ENCODE assay signal across 8 cellular contexts in genomic region chrX:14032383-14032782, GRCh38. TPM values are rescaled to one million over a fixed set of nuclear protein-coding genes. Genes with fewer than 3 reads are reported as not detected.
A peak's percentile ranks its signal among the peaks of the same experiment; 100 is the strongest.
DNase-seq lines count a peak whose midpoint lies in the region; ATAC-seq and TF ChIP-seq lines count a peak whose summit lies in the region.

No MANE protein-coding gene starts in this region.

- H3K4ac ChIP-seq in IMR-90 (ENCODE audit: low read depth, low read length): no peak overlapping the region

- H3K9ac ChIP-seq in IMR-90 (ENCODE audit: low read depth, low read length) (no peak overlapping the region), smooth muscle cell (ENCODE audit: low read depth) (no peak overlapping the region)

- H3K79me2 ChIP-seq in smooth muscle cell (ENCODE audit: low read depth): no peaks in the 10 kb centered on the region

- in situ Hi-C loops in IMR-90 (cut with MboI; ENCODE audit: low sequenced_read_pairs): loop anchor here (25.0 kb wide), 1 partner anchor 1070 kb away; no protein-coding TSS in a partner anchor

- no peak overlapping the region for H3K27ac ChIP-seq in IMR-90 (ENCODE audit: insufficient read depth, low read length)
- H3K27ac ChIP-seq in RWPE2 (ENCODE audit: poor library complexity, severe bottlenecking): no peak overlapping the region
- H3K27ac ChIP-seq in smooth muscle cell (ENCODE audit: low read depth): no peak overlapping the region

- TF ChIP-seq CTCF in IMR-90 (conservative IDR thresholded peaks at IDR 0.05; ENCODE audit: low read depth, low read length) (peak; percentile 91), RWPE2 (IDR thresholded peaks at IDR 0.05; ENCODE audit: poor library complexity, severe bottlenecking) (peak; percentile 65), smooth muscle cell (IDR thresholded peaks at IDR 0.05; ENCODE audit: borderline replicate concordance, insufficient read depth, poor library complexity, severe bottlenecking) (peak; percentile 85)

- no peak overlapping the region for H3K18ac ChIP-seq in IMR-90 (ENCODE audit: low read depth, low read length)

- no peaks in the 10 kb centered on the region for H3K27me3 Mint-ChIP-seq in activated naive CD4-positive, alpha-beta T cell treated with anti-CD3 and anti-CD28 coated beads, Interleukin-2, amount 10 ng/mL, durations not matched to agents 7 days and 5 days

- H2BK15ac ChIP-seq in IMR-90 (ENCODE audit: low read depth, low read length): no peak overlapping the region

- no peaks in the 10 kb centered on the region for H3K9me1 ChIP-seq in IMR-90 (ENCODE audit: insufficient read depth, low read length)

- dilution Hi-C loops in IMR-90 (cut with HindIII; ENCODE audit: low sequenced_read_pairs, unreplicated experiment): no loop called here

- peak; percentile 34 for DNase-seq in COLO668 (lab: John Stamatoyannopoulos, UW; ENCODE audit: unreplicated experiment)
- DNase-seq in IMR-90: peak; percentile 61
- DNase-seq in RWPE2 (ENCODE audit: low spot score): no peak
- peak; percentile 62 for DNase-seq in activated naive CD4-positive, alpha-beta T cell treated with anti-CD3 and anti-CD28 coated beads, Interleukin-2, amount 10 ng/mL, durations not matched to agents 7 days and 5 days
- peak in 35 of 42 donors; percentile 12 to 84 (median 63) for DNase-seq in head of caudate nucleus
- no peak for DNase-seq in smooth muscle cell (lab: John Stamatoyannopoulos, UW; ENCODE audit: unreplicated experiment)

- intact Hi-C loops in IMR-90 (cut with micrococcal nuclease) (loop anchor here (1.0 to 2.0 kb wide), 4 partner anchors 256 to 526 kb away; no protein-coding TSS in a partner anchor), head of caudate nucleus (cut with DNase I) (loop anchor here (2.0 to 10.0 kb wide), 3 partner anchors 268 to 526 kb away; no protein-coding TSS in a partner anchor)

- no peaks in the 10 kb centered on the region for H3K9me3 Mint-ChIP-seq in activated naive CD4-positive, alpha-beta T cell treated with anti-CD3 and anti-CD28 coated beads, Interleukin-2, amount 10 ng/mL, durations not matched to agents 7 days and 5 days

- H4K20me1 ChIP-seq in IMR-90 (ENCODE audit: insufficient read depth, low read length) (no peaks in the 10 kb centered on the region), smooth muscle cell (ENCODE audit: low read depth) (no peaks in the 10 kb centered on the region)

- H3K4me3 ChIP-seq in IMR-90 (ENCODE audit: insufficient read depth, low read depth, low read length): no peak overlapping the region
- no peak overlapping the region for H3K4me3 ChIP-seq in RWPE2 (ENCODE audit: severe bottlenecking)
- H3K4me3 ChIP-seq in smooth muscle cell: no peak overlapping the region

- no peak overlapping the region for H3K56ac ChIP-seq in IMR-90 (ENCODE audit: extremely low read depth, insufficient read depth, low read length)

- H4K5ac ChIP-seq in IMR-90 (ENCODE audit: low read depth, low read length): no peak overlapping the region

- H2AFZ ChIP-seq in IMR-90 (replicated peaks; ENCODE audit: low read length, poor library complexity): no peak overlapping the region
- no peak overlapping the region for H2AFZ ChIP-seq in smooth muscle cell (ENCODE audit: low read depth)

- H3K23ac ChIP-seq in IMR-90 (ENCODE audit: low read depth, low read length): no peak overlapping the region

- no peak overlapping the region for H2BK5ac ChIP-seq in IMR-90 (ENCODE audit: low read depth, low read length, poor library complexity, severe bottlenecking)

- POLR2A ChIA-PET in IMR-90 (lab: Charles Lee; ENCODE audit: unreplicated experiment): no interaction called here

- H2BK120ac ChIP-seq in IMR-90 (ENCODE audit: low read depth, low read length): no peak overlapping the region

- H2AK5ac ChIP-seq in IMR-90 (ENCODE audit: low read depth, low read length): no peak overlapping the region

- no peak overlapping the region for H2AK9ac ChIP-seq in IMR-90 (replicated peaks; ENCODE audit: low read depth, low read length, poor library complexity)

- no CpG with 5 or more reads among the region's 2 CpGs for WGBS in IMR-90 (ENCODE audit: extremely low coverage in 2 of 2, insufficient read length in 1 of 2), 2 experiments
- 6% methylated on average over 2 of the region's 2 CpGs for WGBS in smooth muscle cell (ENCODE audit: low lambda C conversion rate)

- TF ChIP-seq POLR2A in IMR-90 (IDR thresholded peaks at IDR 0.05; ENCODE audit: low read depth, low read length): no peak

- ATAC-seq in IMR-90 (ENCODE audit: low read depth) (no peak), RWPE2 (ENCODE audit: low read depth) (no peak), GM19463 (IDR thresholded peaks at IDR 0.05; ENCODE audit: unreplicated experiment) (no peak), HG03469 (IDR thresholded peaks at IDR 0.05; ENCODE audit: unreplicated experiment) (no peak)

- BruUV-seq in IMR-90 (replicated peaks; lab: Mats Ljungman, UMichigan): no TSS peak

- H3K4me1 ChIP-seq in IMR-90 (ENCODE audit: control insufficient read depth, insufficient read depth, low read length) (no peaks in the 10 kb centered on the region), RWPE2 (ENCODE audit: insufficient read depth, poor library complexity, severe bottlenecking) (peaks cover 11% of the 10 kb centered on the region), smooth muscle cell (ENCODE audit: low read depth) (peaks cover 4% of the 10 kb centered on the region)

- H3K36me3 Mint-ChIP-seq in activated naive CD4-positive, alpha-beta T cell treated with anti-CD3 and anti-CD28 coated beads, Interleukin-2, amount 10 ng/mL, durations not matched to agents 7 days and 5 days: peaks cover 1% of the 10 kb centered on the region

- no peaks in the 10 kb centered on the region for H3F3A ChIP-seq in smooth muscle cell (ENCODE audit: low read depth)

- H3K27ac Mint-ChIP-seq in activated naive CD4-positive, alpha-beta T cell treated with anti-CD3 and anti-CD28 coated beads, Interleukin-2, amount 10 ng/mL, durations not matched to agents 7 days and 5 days: peak overlapping the region; percentile 52

- peaks cover 0 to 4% of the 10 kb centered on the region in 2 experiments; a peak in 1 of 4 replicates for H3K79me1 ChIP-seq in IMR-90 (ENCODE audit: low read depth in 1 of 2, low read length in 2 of 2)

- H3K27me3 ChIP-seq in IMR-90 (ENCODE audit: control insufficient read depth, insufficient read depth, low read length): peaks cover 3% of the 10 kb centered on the region; the same call in 1 of the 2 replicates
- no peaks in the 10 kb centered on the region for H3K27me3 ChIP-seq in RWPE2 (ENCODE audit: insufficient read depth, poor library complexity, severe bottlenecking)
- no peaks in the 10 kb centered on the region for H3K27me3 ChIP-seq in smooth muscle cell (ENCODE audit: low read depth)

- H4K91ac ChIP-seq in IMR-90 (ENCODE audit: insufficient read depth, low read depth, low read length): no peak overlapping the region

- peaks cover 42% of the 10 kb centered on the region for H3K4me1 Mint-ChIP-seq in activated naive CD4-positive, alpha-beta T cell treated with anti-CD3 and anti-CD28 coated beads, Interleukin-2, amount 10 ng/mL, durations not matched to agents 7 days and 5 days

- no peak overlapping the region for H2BK20ac ChIP-seq in IMR-90 (ENCODE audit: low read depth, low read length)

- no peaks in the 10 kb centered on the region for H3K36me3 ChIP-seq in IMR-90 (ENCODE audit: control insufficient read depth, insufficient read depth, low read length)
- H3K36me3 ChIP-seq in RWPE2 (ENCODE audit: low read depth): no peaks in the 10 kb centered on the region
- H3K36me3 ChIP-seq in smooth muscle cell (ENCODE audit: low read depth): no peaks in the 10 kb centered on the region

- H3K9me3 ChIP-seq in IMR-90 (ENCODE audit: control insufficient read depth, insufficient read depth, low read length) (no peaks in the 10 kb centered on the region), RWPE2 (ENCODE audit: severe bottlenecking) (no peaks in the 10 kb centered on the region), smooth muscle cell (replicated peaks; ENCODE audit: low read depth) (no peaks in the 10 kb centered on the region)

- no peak overlapping the region for H3K14ac ChIP-seq in IMR-90 (replicated peaks; ENCODE audit: low read depth, low read length)

- no peak overlapping the region for H4K8ac ChIP-seq in IMR-90 (ENCODE audit: low read depth in 2 of 2, low read length in 2 of 2)

- H3K4me2 ChIP-seq in IMR-90 (ENCODE audit: low read depth, low read length): no peak overlapping the region
- H3K4me2 ChIP-seq in smooth muscle cell: no peak overlapping the region

- no peak overlapping the region for H3K4me3 Mint-ChIP-seq in activated naive CD4-positive, alpha-beta T cell treated with anti-CD3 and anti-CD28 coated beads, Interleukin-2, amount 10 ng/mL, durations not matched to agents 7 days and 5 days

- peak; percentile 89 for TF ChIP-seq RAD21 in IMR-90 (IDR thresholded peaks at IDR 0.05; ENCODE audit: low read length)

- CTCF ChIA-PET in IMR-90 (lab: Yijun Ruan, JAX): interaction anchor here (1.5 kb wide), 1 partner anchor 525 kb away, joined by 5 read pairs; no protein-coding TSS in a partner anchor
- CTCF ChIA-PET in activated naive CD4-positive, alpha-beta T cell treated with anti-CD3 and anti-CD28 coated beads, Interleukin-2, amount 10 ng/mL, durations not matched to agents 7 days and 5 days (lab: Charles Lee): interaction anchor here (0.5 to 1.5 kb wide), 10 partner anchors 58 to 1085 kb away, joined by 3 to 21 read pairs (median 3); no protein-coding TSS in a partner anchor

TF ChIP-seq in IMR-90, 13 proteins besides CTCF, POLR2A, EP300 and RAD21:
- TF ChIP-seq SMC3 (IDR thresholded peaks at IDR 0.05; ENCODE audit: low read depth, low read length): peak; percentile 88
- TF ChIP-seq MAZ (IDR thresholded peaks at IDR 0.05; ENCODE audit: borderline replicate concordance, low read depth, low read length): no peak
- no peak for TF ChIP-seq MAFK (IDR thresholded peaks at IDR 0.05; ENCODE audit: low read depth, low read length)
- TF ChIP-seq FOS (IDR thresholded peaks at IDR 0.05; ENCODE audit: low read depth, low read length): no peak
- no peak for TF ChIP-seq MXI1 (IDR thresholded peaks at IDR 0.05; ENCODE audit: borderline replicate concordance, low read depth, low read length)
- TF ChIP-seq NFE2L2 (IDR thresholded peaks at IDR 0.05; ENCODE audit: low read depth, low read length): no peak

RNA-seq across cellular contexts. Expression of gene GEMIN8, which starts 2.7 kb away (rescaled TPM):
- total RNA-seq in IMR-90 (2012; rRNA removed): 11.1 and 12.0 TPM in 2 replicates
- 20.6 and 24.1 TPM in 2 replicates for polyA plus RNA-seq in IMR-90 (2012; rRNA removed)
- polyA plus RNA-seq in IMR-90 (2012; cell fraction: cytosol; rRNA removed): 19.9 and 21.5 TPM in 2 replicates
- 34.7 and 68.5 TPM in 2 replicates for polyA plus RNA-seq in IMR-90 (2012; cell fraction: nucleus; rRNA removed; ENCODE audit: low replicate concordance)
- 14.8 and 21.5 TPM in 2 replicates for total RNA-seq in smooth muscle cell
- polyA plus RNA-seq in smooth muscle cell: 14.6 and 15.8 TPM in 2 replicates

Comparison
In these comparisons a context has a peak if more than half of its experiments do, and no peak if none do; other contexts are left out.
1. DNase-seq: peak in COLO668 (single experiment), IMR-90 (single experiment), activated naive CD4-positive, alpha-beta T cell treated with anti-CD3 and anti-CD28 coated beads, Interleukin-2, amount 10 ng/mL, durations not matched to agents 7 days and 5 days (single experiment) and head of caudate nucleus (35 of 42); none in RWPE2 (single experiment) and smooth muscle cell (single experiment).
2. Peak in every context shown above with its lines, with median percentiles within 50 percentile points of each other: CTCF ChIP-seq.